ENCODE assay signal across 1 cellular context in the genomic region with DNA sequence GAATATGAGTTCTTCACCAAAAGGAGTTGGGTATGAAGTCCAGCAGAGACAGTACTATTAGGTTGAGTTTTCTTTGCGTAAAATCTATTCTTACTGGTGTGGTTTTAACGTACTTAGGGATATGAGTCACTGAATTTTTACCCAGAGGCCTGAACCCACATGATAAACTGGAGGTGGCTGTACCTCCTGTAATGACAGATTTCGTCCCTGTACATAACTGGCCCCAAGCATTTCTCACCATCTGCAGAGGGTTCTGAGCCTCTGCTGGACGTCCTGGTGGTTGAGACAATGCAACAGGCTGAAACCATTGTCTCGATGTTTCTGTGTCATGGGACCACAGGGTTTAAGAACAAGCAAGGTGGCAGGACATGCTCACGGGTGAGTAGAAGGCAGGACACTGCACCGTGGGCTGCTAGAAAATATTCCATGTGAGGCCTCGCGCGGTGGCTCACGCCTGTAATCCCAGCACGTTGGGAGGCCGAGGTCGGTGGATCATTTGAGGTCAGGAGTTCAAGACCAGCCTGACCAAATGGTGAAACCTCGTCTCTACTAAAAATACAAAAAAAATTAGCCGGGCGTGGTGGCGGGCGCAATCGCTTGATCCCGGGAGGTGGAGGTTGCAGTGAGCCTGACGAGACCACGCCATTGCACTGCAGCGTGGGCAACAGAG.
TF ChIP-seq lines count a peak whose summit lies in the region.

No MANE protein-coding gene starts in this region.

TF ChIP-seq in HCT116, 20 proteins besides CTCF, POLR2A, EP300 and RAD21 (continued from another document):
- TF ChIP-seq, protein P1, sequence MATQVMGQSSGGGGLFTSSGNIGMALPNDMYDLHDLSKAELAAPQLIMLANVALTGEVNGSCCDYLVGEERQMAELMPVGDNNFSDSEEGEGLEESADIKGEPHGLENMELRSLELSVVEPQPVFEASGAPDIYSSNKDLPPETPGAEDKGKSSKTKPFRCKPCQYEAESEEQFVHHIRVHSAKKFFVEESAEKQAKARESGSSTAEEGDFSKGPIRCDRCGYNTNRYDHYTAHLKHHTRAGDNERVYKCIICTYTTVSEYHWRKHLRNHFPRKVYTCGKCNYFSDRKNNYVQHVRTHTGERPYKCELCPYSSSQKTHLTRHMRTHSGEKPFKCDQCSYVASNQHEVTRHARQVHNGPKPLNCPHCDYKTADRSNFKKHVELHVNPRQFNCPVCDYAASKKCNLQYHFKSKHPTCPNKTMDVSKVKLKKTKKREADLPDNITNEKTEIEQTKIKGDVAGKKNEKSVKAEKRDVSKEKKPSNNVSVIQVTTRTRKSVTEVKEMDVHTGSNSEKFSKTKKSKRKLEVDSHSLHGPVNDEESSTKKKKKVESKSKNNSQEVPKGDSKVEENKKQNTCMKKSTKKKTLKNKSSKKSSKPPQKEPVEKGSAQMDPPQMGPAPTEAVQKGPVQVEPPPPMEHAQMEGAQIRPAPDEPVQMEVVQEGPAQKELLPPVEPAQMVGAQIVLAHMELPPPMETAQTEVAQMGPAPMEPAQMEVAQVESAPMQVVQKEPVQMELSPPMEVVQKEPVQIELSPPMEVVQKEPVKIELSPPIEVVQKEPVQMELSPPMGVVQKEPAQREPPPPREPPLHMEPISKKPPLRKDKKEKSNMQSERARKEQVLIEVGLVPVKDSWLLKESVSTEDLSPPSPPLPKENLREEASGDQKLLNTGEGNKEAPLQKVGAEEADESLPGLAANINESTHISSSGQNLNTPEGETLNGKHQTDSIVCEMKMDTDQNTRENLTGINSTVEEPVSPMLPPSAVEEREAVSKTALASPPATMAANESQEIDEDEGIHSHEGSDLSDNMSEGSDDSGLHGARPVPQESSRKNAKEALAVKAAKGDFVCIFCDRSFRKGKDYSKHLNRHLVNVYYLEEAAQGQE (IDR thresholded peaks at IDR 0.05; ENCODE audit: low read depth) = no peak
- TF ChIP-seq TCF7L2 (IDR thresholded peaks at IDR 0.05; ENCODE audit: borderline replicate concordance, extremely low read depth, insufficient read depth, insufficient read length) = no peak
- TF ChIP-seq ZFX (IDR thresholded peaks at IDR 0.05) = no peak
- no peak for TF ChIP-seq SP1 (IDR thresholded peaks at IDR 0.05; ENCODE audit: low read depth)
- no peak for TF ChIP-seq ZNF274 (IDR thresholded peaks at IDR 0.05; ENCODE audit: low read depth, low read length)
- no peak for TF ChIP-seq EGR1 (IDR thresholded peaks at IDR 0.05; ENCODE audit: low read depth)
- TF ChIP-seq, protein P2, sequence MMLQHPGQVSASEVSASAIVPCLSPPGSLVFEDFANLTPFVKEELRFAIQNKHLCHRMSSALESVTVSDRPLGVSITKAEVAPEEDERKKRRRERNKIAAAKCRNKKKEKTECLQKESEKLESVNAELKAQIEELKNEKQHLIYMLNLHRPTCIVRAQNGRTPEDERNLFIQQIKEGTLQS (IDR thresholded peaks at IDR 0.05) = no peak
- TF ChIP-seq EZH2 (IDR thresholded peaks at IDR 0.05) = no peak
- TF ChIP-seq CEBPB (IDR thresholded peaks at IDR 0.05; ENCODE audit: low read depth) = no peak
- TF ChIP-seq SRF (IDR thresholded peaks at IDR 0.05; ENCODE audit: low read depth) = no peak
- no peak for TF ChIP-seq ELF1 (IDR thresholded peaks at IDR 0.05; ENCODE audit: borderline replicate concordance, low read depth)
- no peak for TF ChIP-seq SIN3A (IDR thresholded peaks at IDR 0.05; ENCODE audit: low read depth)
- TF ChIP-seq YY1 (IDR thresholded peaks at IDR 0.05; ENCODE audit: extremely low read depth, insufficient replicate concordance, low read depth, low read length) = no peak
- no peak for TF ChIP-seq JUND (IDR thresholded peaks at IDR 0.05)
TF ChIP-seq in HCT116: peak in this region for 0.
